In genomic region chr10:30422981-30423654, GRCh38 we compare ENCODE assay signal across 8 cellular contexts. TPM values are rescaled to one million over a fixed set of nuclear protein-coding genes. Genes with fewer than 3 reads are reported as not detected.
DNase-seq lines count a peak whose midpoint lies in the region; ATAC-seq, FAIRE-seq and TF ChIP-seq lines count a peak whose summit lies in the region.

No MANE protein-coding gene starts in this region.

- H3K4me1 Mint-ChIP-seq in IgD-negative memory B cell, result peaks cover 43 to 55% (median 53%) of the 10 kb centered on the region in 3 donors

- H3K79me2 ChIP-seq in HepG2 (ENCODE audit: insufficient read depth, low read length), result no peaks in the 10 kb centered on the region

- H3K27ac ChIP-seq in brain microvascular endothelial cell, result no peak overlapping the region
- peak overlapping the region; percentile 72 for H3K27ac ChIP-seq in HepG2 (ENCODE audit: extremely low read length, insufficient read depth, low read length)
- H3K27ac ChIP-seq in vagina, result peak overlapping the region; percentile 42

- H3K4me3 Mint-ChIP-seq in IgD-negative memory B cell, result peak overlapping the region in 1 of 4 donors; percentile 61

- no peaks in the 10 kb centered on the region for H3K27me3 Mint-ChIP-seq in IgD-negative memory B cell

- ATAC-seq in HepG2 (peak; percentile 94), HG02571 (IDR thresholded peaks at IDR 0.05; ENCODE audit: unreplicated experiment) (no peak)

- no TSS peak for BruUV-seq in HepG2 (replicated peaks; lab: Mats Ljungman, UMichigan)

- H3K36me3 Mint-ChIP-seq in IgD-negative memory B cell, result peaks cover 2% of the 10 kb centered on the region

- H3K9ac ChIP-seq in HepG2 (ENCODE audit: insufficient read depth, low read depth, low read length), result peak overlapping the region; percentile 68

- TF ChIP-seq RAD21 in HepG2 (CRISPR knock-in tag; IDR thresholded peaks at IDR 0.05), result no peak

- TF ChIP-seq EP300 in HepG2 (IDR thresholded peaks at IDR 0.05; ENCODE audit: low read depth in 2 of 2, low read length in 2 of 2), result peak; percentile 50 to 77
- TF ChIP-seq EP300 in HepG2 (CRISPR knock-in tag; IDR thresholded peaks at IDR 0.05; ENCODE audit: borderline replicate concordance), result no peak

- H3K27me3 ChIP-seq in brain microvascular endothelial cell (replicated peaks) (no peaks in the 10 kb centered on the region), HepG2 (ENCODE audit: control insufficient read depth in 1 of 2, insufficient read depth in 2 of 2, low read length in 2 of 2) (no peaks in the 10 kb centered on the region), vagina (no peaks in the 10 kb centered on the region)

- H2AFZ ChIP-seq in HepG2 (ENCODE audit: low read length), result peak overlapping the region; percentile 23

- POLR2A ChIA-PET in HepG2 (lab: Yijun Ruan, JAX), result interaction anchor here (1.1 to 3.3 kb wide), 6 partner anchors 11 to 183 kb away, joined by 5 to 53 read pairs (median 6); partner anchors contain the start of gene MAP3K8

- peak; percentile 86 for DNase-seq in A172 (ENCODE audit: low spot score)
- peak; percentile 48 for DNase-seq in brain microvascular endothelial cell
- DNase-seq in HepG2 (ENCODE audit: low spot score), result peak; percentile 89
- DNase-seq in vagina (ENCODE audit: extremely low spot score in 2 of 2), result peak in 1 of 2 donors; percentile 74
- DNase-seq in NCI-H82 treated with DMSO at 0.1 percent for 48 hours (lab: John Stamatoyannopoulos, UW; ENCODE audit: unreplicated experiment), result no peak
- no peak for DNase-seq in stimulated activated CD4-positive, alpha-beta T cell treated with anti-CD3 and anti-CD28 coated beads, Interleukin-15, amount 100 ng/mL, for 24 hours

- H3K4me1 ChIP-seq in HepG2 (ENCODE audit: insufficient read depth, low read length) (peaks cover 71% of the 10 kb centered on the region), vagina (peaks cover 20% of the 10 kb centered on the region)

- CTCF ChIA-PET in HepG2 (lab: Yijun Ruan, JAX; ENCODE audit: low intra/inter-chr PET ratio, low total read pairs), result interaction anchor here (1.4 kb wide), 1 partner anchor 11 kb away, joined by 3 read pairs; the partner anchor contains the start of gene MAP3K8

- H3K9me3 ChIP-seq in HepG2 (ENCODE audit: low read length) (no peaks in the 10 kb centered on the region), vagina (no peaks in the 10 kb centered on the region)

- H3K9me3 Mint-ChIP-seq in IgD-negative memory B cell, result no peaks in the 10 kb centered on the region

- no peak for TF ChIP-seq CTCF in brain microvascular endothelial cell (IDR thresholded peaks at IDR 0.05; ENCODE audit: low read depth, low read length, missing control alignments)
- no peak for TF ChIP-seq CTCF in HepG2 (CRISPR knock-in tag; IDR thresholded peaks at IDR 0.05)
- no peak for TF ChIP-seq CTCF in vagina (IDR thresholded peaks at IDR 0.05)

- H3K27ac Mint-ChIP-seq in IgD-negative memory B cell, result peak overlapping the region; percentile 46 to 91 (median 76)

- intact Hi-C loops in HepG2 (cut with micrococcal nuclease; ENCODE audit: unreplicated experiment), result no loop called here
- intact Hi-C loops in vagina (cut with DNase I), result no loop called here

- no peaks in the 10 kb centered on the region for H4K20me1 ChIP-seq in HepG2 (ENCODE audit: insufficient read depth, low read length)

- 0% methylated on average over 7 of the region's 8 CpGs for WGBS in HepG2 (ENCODE audit: low lambda C conversion rate)

- peak; percentile 78 for FAIRE-seq in HepG2 (lab: Jason Lieb, UNC)

- peak; percentile 16 to 36; a peak in 1 of 4 replicates for TF ChIP-seq POLR2A in HepG2 (IDR thresholded peaks at IDR 0.05; ENCODE audit: insufficient read depth in 1 of 2, low read depth in 2 of 2, low read length in 2 of 2)
- TF ChIP-seq POLR2A in vagina (IDR thresholded peaks at IDR 0.05), result no peak

- H3K36me3 ChIP-seq in brain microvascular endothelial cell (replicated peaks) (no peaks in the 10 kb centered on the region), HepG2 (replicated peaks in 1 of 2; ENCODE audit: control insufficient read depth in 1 of 2, insufficient read depth in 2 of 2, low read length in 2 of 2) (no peaks in the 10 kb centered on the region), vagina (no peaks in the 10 kb centered on the region)

- no peak overlapping the region for H3K4me3 ChIP-seq in brain microvascular endothelial cell (ENCODE audit: low read depth, low read length)
- peak overlapping the region; percentile 28 to 62 (median 36); a peak in 5 of 6 replicates for H3K4me3 ChIP-seq in HepG2 (replicated peaks in 1 of 3; ENCODE audit: insufficient read depth in 1 of 3, low read depth in 2 of 3, low read length in 3 of 3)
- no peak overlapping the region for H3K4me3 ChIP-seq in vagina

- H3K4me2 ChIP-seq in HepG2 (ENCODE audit: low read depth, low read length), result peak overlapping the region; percentile 93

- in situ Hi-C loops in brain microvascular endothelial cell (cut with HindIII; ENCODE audit: low pct_ligation_motif_present, low sequenced_read_pairs) (no loop called here), HepG2 (cut with HindIII; ENCODE audit: extremely low pct_ligation_motif_present, low pct_unique_long_range_greater_than_20kb) (no loop called here)

TF ChIP-seq in HepG2, 621 proteins besides CTCF, POLR2A, EP300 and RAD21 (continues in another document):
- TF ChIP-seq NFYC (CRISPR knock-in tag; IDR thresholded peaks at IDR 0.05) (peak; percentile 34; the same call in 1 of the 2 replicates), MTA1 (CRISPR knock-in tag; IDR thresholded peaks at IDR 0.05; ENCODE audit: borderline replicate concordance) (0 out of 2 replicates have a peak, but pooled peaks have one; percentile 30), TIGD3 (CRISPR knock-in tag; IDR thresholded peaks at IDR 0.05; ENCODE audit: borderline replicate concordance) (no peak), SPEN (CRISPR knock-in tag; IDR thresholded peaks at IDR 0.05; ENCODE audit: low read depth) (no peak), CEBPB (IDR thresholded peaks at IDR 0.05; ENCODE audit: borderline replicate concordance, low read depth, low read length) (peak; percentile 88), GMEB2 (CRISPR knock-in tag; IDR thresholded peaks at IDR 0.05; ENCODE audit: low read depth) (no peak), TEAD3 (CRISPR knock-in tag; optimal IDR thresholded peaks at IDR 0.05; ENCODE audit: borderline replicate concordance) (peak; percentile 97), ZNF543 (CRISPR knock-in tag; IDR thresholded peaks at IDR 0.05) (no peak)

RNA-seq across cellular contexts. Expression of gene MAP3K8, which starts 10.9 kb away (rescaled TPM):
- 12.4 and 14.9 TPM in 2 replicates for total RNA-seq in A172 (2014; rRNA removed; shearing (Covaris generic))
- polyA plus RNA-seq in IgD-negative memory B cell (40.0 TPM), HepG2 (2011; rRNA removed) (26.6 and 37.9 TPM in 2 replicates)
- total RNA-seq in HepG2 (2016; rRNA removed; fragmentation: Illumina TruSeq; extraction: Trizol) (19.3 and 21.8 TPM in 2 replicates), vagina (16.5 TPM)
- 12.2 and 13.6 TPM in 2 replicates for total RNA-seq in HepG2 (2016; cell fraction: cytosol; rRNA removed; fragmentation: Illumina TruSeq; extraction: Trizol; ENCODE audit: low read depth)
- 18.0 and 21.2 TPM in 2 replicates for total RNA-seq in HepG2 (2016; cell fraction: insoluble cytoplasmic fraction; rRNA removed; fragmentation: Illumina TruSeq; extraction: Trizol)
- 15.3 and 19.2 TPM in 2 replicates for total RNA-seq in HepG2 (2016; cell fraction: membrane; rRNA removed; fragmentation: Illumina TruSeq; extraction: Trizol)
- 22.1 and 23.1 TPM in 2 replicates for total RNA-seq in HepG2 (2016; cell fraction: nucleus; rRNA removed; fragmentation: Illumina TruSeq; extraction: Trizol)
- polyA plus RNA-seq in HepG2 (2011; cell fraction: cytosol; rRNA removed), result 12.9 and 14.6 TPM in 2 replicates
- 26.9 and 27.5 TPM in 2 replicates for polyA plus RNA-seq in HepG2 (2011; cell fraction: nucleus; rRNA removed)
- 11.2 and 14.3 TPM in 2 replicates for polyA plus RNA-seq in HepG2 (2012)
- polyA plus RNA-seq in HepG2 (2016; cell fraction: cytosol; fragmentation: Illumina TruSeq; extraction: Trizol; ENCODE audit: low read depth), result 8.6 and 13.3 TPM in 2 replicates
- 15.6 and 17.9 TPM in 2 replicates for polyA plus RNA-seq in HepG2 (2016; cell fraction: insoluble cytoplasmic fraction; fragmentation: Illumina TruSeq; extraction: Trizol; ENCODE audit: low read depth)
- 9.4 and 12.4 TPM in 2 replicates for polyA plus RNA-seq in HepG2 (2016; cell fraction: membrane; fragmentation: Illumina TruSeq; extraction: Trizol; ENCODE audit: low read depth)
- polyA plus RNA-seq in HepG2 (2016; cell fraction: nucleus; fragmentation: Illumina TruSeq; extraction: Trizol; ENCODE audit: insufficient read depth, low read depth), result 41.0 and 46.6 TPM in 2 replicates
- 15.0 and 17.4 TPM in 2 replicates for polyA minus RNA-seq in HepG2 (2011; rRNA and poly(A)+ RNA removed; ENCODE audit: low replicate concordance)
- 7.3 and 10.3 TPM in 2 replicates for polyA minus RNA-seq in HepG2 (2011; cell fraction: cytosol; rRNA and poly(A)+ RNA removed)
- 30.6 and 31.2 TPM in 2 replicates for polyA minus RNA-seq in HepG2 (2011; cell fraction: nucleus; rRNA and poly(A)+ RNA removed)

Comparison
In these comparisons a context has a peak if more than half of its experiments do, and no peak if none do; other contexts are left out.
1. DNase-seq: peak in A172 (single experiment), brain microvascular endothelial cell (single experiment) and HepG2 (single experiment); none in NCI-H82 treated with DMSO at 0.1 percent for 48 hours (single experiment) and stimulated activated CD4-positive, alpha-beta T cell treated with anti-CD3 and anti-CD28 coated beads, Interleukin-15, amount 100 ng/mL, for 24 hours (single experiment).
2. H3K4me3 ChIP-seq: peak in HepG2 (3 of 3); none in brain microvascular endothelial cell (single experiment) and vagina (0 of 2).
3. POLR2A ChIP-seq: peak in HepG2 (2 of 2); none in vagina (0 of 2).